ENCODE assay signal across 8 cellular contexts in the genomic region with DNA sequence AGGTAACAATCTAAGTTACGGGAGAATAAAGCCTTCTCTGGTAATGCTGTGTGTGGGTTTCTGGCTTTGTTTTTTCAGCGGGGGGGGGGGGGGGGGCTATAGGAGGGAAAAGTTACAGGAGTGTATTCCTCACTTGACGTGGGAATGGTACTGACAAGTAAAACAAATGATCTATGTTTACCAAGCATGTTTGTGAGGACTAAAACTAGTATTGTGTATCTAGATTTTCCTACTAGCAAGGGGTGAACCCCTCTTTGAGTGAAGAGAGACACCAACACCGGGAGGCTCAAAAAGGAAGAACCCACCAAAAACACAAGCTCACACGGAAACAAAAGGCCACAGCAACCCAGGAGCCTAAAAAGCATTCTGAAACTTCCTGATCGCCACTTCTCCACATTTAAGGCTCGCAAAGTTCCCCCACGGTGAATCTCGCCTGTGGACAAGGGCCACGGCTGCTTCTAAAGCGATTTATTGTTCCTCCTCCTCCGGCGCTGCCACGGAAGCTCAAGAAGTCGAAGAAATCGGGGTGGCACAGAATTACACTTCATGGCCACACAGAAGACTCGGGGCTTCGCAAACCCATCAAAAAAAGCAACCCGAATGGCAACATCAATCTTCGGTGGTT. TPM values are rescaled to one million over a fixed set of nuclear protein-coding genes. Genes with fewer than 3 reads are reported as not detected.
DNase-seq lines count a peak whose midpoint lies in the region; ATAC-seq and TF ChIP-seq lines count a peak whose summit lies in the region.

No MANE protein-coding gene starts in this region.

- peak overlapping the region; percentile 23; the same call in 1 of the 2 replicates for H2AFZ ChIP-seq in Karpas-422 (ENCODE audit: low read length)

- TF ChIP-seq CTCF in foreskin keratinocyte (conservative IDR thresholded peaks at IDR 0.05) = no peak

- DNase-seq in stimulated activated CD4-positive, alpha-beta T cell treated with anti-CD3 and anti-CD28 coated beads, Interleukin-2, amount 100 ng/mL, for 48 hours = peak; percentile 11 to 13
- no peak for DNase-seq in stimulated activated CD4-positive, alpha-beta T cell treated with anti-CD3 and anti-CD28 coated beads, Interleukin-4, amount 100 ng/mL, for 1 hour
- DNase-seq in Karpas-422 = peak; percentile 70
- DNase-seq in activated CD4-positive, alpha-beta memory T cell treated with anti-CD3 and anti-CD28 coated beads for 36 hours = no peak
- peak in 1 of 2 donors; percentile 18 for DNase-seq in foreskin keratinocyte
- DNase-seq in nucleus accumbens (lab: John Stamatoyannopoulos, UW) = peak in 35 of 56 donors; percentile 4 to 85 (median 61)
- DNase-seq in RPMI8226 = no peak

- H3K4me1 Mint-ChIP-seq in activated CD4-positive, alpha-beta memory T cell treated with anti-CD3 and anti-CD28 coated beads for 36 hours (ENCODE audit: low read depth) = peaks cover 24% of the 10 kb centered on the region

- H3K4me3 ChIP-seq in Karpas-422 (ENCODE audit: low read length) = peak overlapping the region; percentile 93

- peak overlapping the region; percentile 98 for H3K4me3 Mint-ChIP-seq in activated CD4-positive, alpha-beta memory T cell treated with anti-CD3 and anti-CD28 coated beads for 36 hours

- intact Hi-C loops in activated CD4-positive, alpha-beta memory T cell treated with anti-CD3 and anti-CD28 coated beads for 36 hours (cut with micrococcal nuclease) = loop anchor here (1.0 to 2.0 kb wide), 4 partner anchors 10 to 346 kb away; a partner anchor contains a TSS

- H4K20me1 ChIP-seq in Karpas-422 (ENCODE audit: insufficient read depth, low read depth, low read length) = peaks cover 39% of the 10 kb centered on the region

- H3K9me3 ChIP-seq in Karpas-422 (ENCODE audit: low read length) = no peaks in the 10 kb centered on the region

- peaks cover 14% of the 10 kb centered on the region for H3K36me3 Mint-ChIP-seq in activated CD4-positive, alpha-beta memory T cell treated with anti-CD3 and anti-CD28 coated beads for 36 hours

- no peaks in the 10 kb centered on the region for H3K9me3 Mint-ChIP-seq in activated CD4-positive, alpha-beta memory T cell treated with anti-CD3 and anti-CD28 coated beads for 36 hours

- H3K4me1 ChIP-seq in Karpas-422 (ENCODE audit: low read length) (peaks cover 20% of the 10 kb centered on the region), foreskin keratinocyte (peaks cover 9% of the 10 kb centered on the region)

- peak overlapping the region; percentile 83 for H3K4me2 ChIP-seq in Karpas-422 (ENCODE audit: low read depth, low read length, poor library complexity, severe bottlenecking)

- peaks cover 14% of the 10 kb centered on the region; the same call in 1 of the 2 replicates for H3K36me3 ChIP-seq in Karpas-422 (ENCODE audit: insufficient read depth, low read length)

- peaks cover 57% of the 10 kb centered on the region for H3K79me2 ChIP-seq in Karpas-422 (ENCODE audit: low read length)

- POLR2A ChIA-PET in activated CD4-positive, alpha-beta memory T cell treated with anti-CD3 and anti-CD28 coated beads for 36 hours (lab: Charles Lee) = interaction anchor here (0.6 to 2.2 kb wide), 4 partner anchors 9 to 55 kb away, joined by 3 to 13 read pairs (median 5); no protein-coding TSS in a partner anchor

- H3K9me2 ChIP-seq in Karpas-422 (replicated peaks; ENCODE audit: insufficient read depth, low read length) = no peaks in the 10 kb centered on the region

- H3K27ac Mint-ChIP-seq in activated CD4-positive, alpha-beta memory T cell treated with anti-CD3 and anti-CD28 coated beads for 36 hours = peak overlapping the region; percentile 100

- CTCF ChIA-PET in activated CD4-positive, alpha-beta memory T cell treated with anti-CD3 and anti-CD28 coated beads for 36 hours (lab: Charles Lee) = interaction anchor here (0.7 to 1.2 kb wide), 2 partner anchors 54 to 68 kb away, joined by 3 read pairs; no protein-coding TSS in a partner anchor

- peaks cover 2% of the 10 kb centered on the region for H3K27me3 Mint-ChIP-seq in activated CD4-positive, alpha-beta memory T cell treated with anti-CD3 and anti-CD28 coated beads for 36 hours

- no peaks in the 10 kb centered on the region for H3K27me3 ChIP-seq in Karpas-422 (ENCODE audit: low read length)
- no peaks in the 10 kb centered on the region for H3K27me3 ChIP-seq in foreskin keratinocyte

- ATAC-seq in foreskin keratinocyte = no peak
- no peak for ATAC-seq in HG03095 (IDR thresholded peaks at IDR 0.05; ENCODE audit: unreplicated experiment)

- H3K27ac ChIP-seq in Karpas-422 (ENCODE audit: low read length) (peak overlapping the region; percentile 89), foreskin keratinocyte (peak overlapping the region; percentile 93)

- H3K9ac ChIP-seq in Karpas-422 (ENCODE audit: low read length) = peak overlapping the region; percentile 96

RNA-seq across cellular contexts. Expression of a gene that starts 0.7 kb away (rescaled TPM):
- 64.0 and 96.2 TPM in 2 replicates for total RNA-seq in Karpas-422 (2014; rRNA removed; shearing (Covaris generic); ENCODE audit: low replicate concordance)
- 10 to 100 TPM; 77.8 to 80.5 TPM for total RNA-seq in activated CD4-positive, alpha-beta memory T cell treated with anti-CD3 and anti-CD28 coated beads for 36 hours
- total RNA-seq in foreskin keratinocyte = 54.5 and 56.6 TPM in 2 replicates
- 10.4 and 11.7 TPM in 2 replicates for polyA plus RNA-seq in foreskin keratinocyte

Comparison
In these comparisons a context has a peak if more than half of its experiments do, and no peak if none do; other contexts are left out.
1. DNase-seq: peak in stimulated activated CD4-positive, alpha-beta T cell treated with anti-CD3 and anti-CD28 coated beads, Interleukin-2, amount 100 ng/mL, for 48 hours (2 of 2), Karpas-422 (single experiment) and nucleus accumbens (35 of 56); none in stimulated activated CD4-positive, alpha-beta T cell treated with anti-CD3 and anti-CD28 coated beads, Interleukin-4, amount 100 ng/mL, for 1 hour (single experiment), activated CD4-positive, alpha-beta memory T cell treated with anti-CD3 and anti-CD28 coated beads for 36 hours (single experiment) and RPMI8226 (single experiment).